Comparison of ENCODE assay signal across 32 cellular contexts in the genomic region with DNA sequence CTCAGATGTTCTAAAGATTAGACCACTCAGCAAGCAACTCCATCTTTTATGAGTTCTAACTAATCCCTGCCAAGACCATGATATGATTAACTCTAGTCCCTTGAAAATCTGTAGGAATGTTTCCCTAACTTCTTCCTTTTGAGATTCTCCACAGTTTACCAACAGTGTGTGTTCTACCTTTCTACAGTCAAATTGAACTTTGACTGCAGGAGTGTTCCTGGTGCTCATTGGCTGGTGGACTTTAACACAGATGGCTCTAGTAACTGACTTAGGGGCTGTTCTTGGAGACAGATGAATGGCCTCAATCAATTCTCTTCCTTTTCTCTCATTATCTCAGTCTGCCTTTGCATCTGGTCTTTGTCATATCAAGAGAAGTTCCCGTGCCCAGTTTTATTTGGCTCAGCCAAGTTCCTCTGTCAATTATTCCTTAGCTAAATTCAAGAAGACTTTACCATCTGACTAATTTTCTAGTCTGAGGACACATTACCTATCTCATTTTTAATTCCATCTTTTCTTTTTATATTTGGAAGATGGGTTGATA.
"Had no signal": no experiment of that assay in that cellular context is flagged by ENCODE, and none has a peak within 500 bp of the region (broad histone marks: within the 10 kb centered on the region; RNA-seq: fewer than 3 reads in every experiment).

No MANE protein-coding gene starts in this region.

- H3K36me3 Mint-ChIP-seq: activated naive CD4-positive, alpha-beta T cell treated with anti-CD3 and anti-CD28 coated beads, Interleukin-2, amount 50 U/mL, for 72 hours; WTC11 had no signal

- H3K9me3 Mint-ChIP-seq: activated CD4-positive, alpha-beta T cell treated with anti-CD3 and anti-CD28 coated beads, Interleukin-2, amount 10 ng/mL, durations not matched to agents 7 days and 5 days; activated naive CD4-positive, alpha-beta T cell treated with anti-CD3 and anti-CD28 coated beads for 36 hours; activated T-cell treated with anti-CD3 and anti-CD28 coated beads, Interleukin-2, amount 50 U/mL, for 24 hours; T-helper 1 cell treated with Interleukin-12 subunit alpha and Interleukin-12 subunit beta and Interleukin-4 antibody, amounts not matched to agents 30 μg/mL and 1 μg/mL, for 36 hours; T-helper 2 cell treated with Interferon-gamma antibody and Interleukin-4, amounts not matched to agents 5 μg/mL and 100 μg/mL, for 36 hours; WTC11 had no signal

- ATAC-seq: activated CD4-positive, alpha-beta T cell treated with anti-CD3 and anti-CD28 coated beads for 36 hours; activated CD4-positive, CD25-positive, alpha-beta regulatory T cell treated with anti-CD3 and anti-CD28 coated beads, Interleukin-2, amount 50 U/mL, for 24 hours; activated CD8-positive, alpha-beta T cell treated with anti-CD3 and anti-CD28 coated beads, Interleukin-2, amount 10 ng/mL, durations not matched to agents 7 days and 5 days; activated naive CD4-positive, alpha-beta T cell treated with anti-CD3 and anti-CD28 coated beads, Interleukin-2, amount 50 U/mL, for 72 hours; body of pancreas; PC-3; WTC11 had no signal

- H3K27me3 ChIP-seq: adrenal gland, body of pancreas, breast epithelium, MG63, Peyer's patch had no signal

- H3K36me3 ChIP-seq: adrenal gland, breast epithelium, MG63, Peyer's patch had no signal

- DNase-seq: activated CD4-positive, alpha-beta T cell treated with anti-CD3 and anti-CD28 coated beads for 36 hours; activated CD4-positive, alpha-beta T cell treated with anti-CD3 and anti-CD28 coated beads, Interleukin-2, amount 10 ng/mL, durations not matched to agents 7 days and 5 days; activated CD4-positive, alpha-beta T cell treated with anti-CD3 and anti-CD28 coated beads, Interleukin-2, amount 50 U/mL, for 48 hours; activated CD8-positive, alpha-beta T cell treated with anti-CD3 and anti-CD28 coated beads, Interleukin-2, amount 10 ng/mL, durations not matched to agents 7 days and 5 days; activated gamma-delta T cell treated with Interleukin-2 at 50 U/mL for 16 hours; activated naive CD4-positive, alpha-beta T cell treated with anti-CD3 and anti-CD28 coated beads for 36 hours; activated T-cell treated with anti-CD3 and anti-CD28 coated beads, Interleukin-2, amount 50 U/mL, for 24 hours; adrenal gland; body of pancreas; Kasumi-1; KG1; MG63; NCI-H1092 treated with DMSO at 0.1 percent for 48 hours; NCI-H1417; NCI-H146; NCI-H187; NCI-H2029 treated with DMSO at 0.1 percent for 48 hours; NCI-H2107; NCI-H2171; NCI-H524; NCI-H69; NK-92 treated with Interleukin-12 subunit alpha and Interleukin-12 subunit beta, amount 100 ng/mL, for 24 hours; PC-3; Peyer's patch; RPMI8226; SHP77 treated with DMSO at 0.1 percent for 48 hours had no signal

- H3K4me3 Mint-ChIP-seq: activated CD4-positive, alpha-beta T cell treated with anti-CD3 and anti-CD28 coated beads for 36 hours; activated CD4-positive, alpha-beta T cell treated with anti-CD3 and anti-CD28 coated beads, Interleukin-2, amount 10 ng/mL, durations not matched to agents 7 days and 5 days; activated CD8-positive, alpha-beta T cell treated with anti-CD3 and anti-CD28 coated beads, Interleukin-2, amount 10 ng/mL, durations not matched to agents 7 days and 5 days; activated naive CD4-positive, alpha-beta T cell treated with anti-CD3 and anti-CD28 coated beads for 36 hours; activated T-cell treated with anti-CD3 and anti-CD28 coated beads, Interleukin-2, amount 50 U/mL, for 24 hours; T-helper 1 cell treated with Interleukin-12 subunit alpha and Interleukin-12 subunit beta and Interleukin-4 antibody, amounts not matched to agents 30 μg/mL and 1 μg/mL, for 36 hours; T-helper 2 cell treated with Interferon-gamma antibody and Interleukin-4, amounts not matched to agents 5 μg/mL and 100 μg/mL, for 36 hours; WTC11 had no signal

- H3K9me3 ChIP-seq: adrenal gland, body of pancreas, breast epithelium, MG63, Peyer's patch had no signal

- H3K4me1 ChIP-seq: adrenal gland, body of pancreas, breast epithelium, Peyer's patch had no signal

- H3K27ac ChIP-seq: adrenal gland, body of pancreas, breast epithelium, Peyer's patch had no signal

- H3K27ac Mint-ChIP-seq: activated CD4-positive, alpha-beta T cell treated with anti-CD3 and anti-CD28 coated beads for 36 hours; activated CD4-positive, alpha-beta T cell treated with anti-CD3 and anti-CD28 coated beads, Interleukin-2, amount 10 ng/mL, durations not matched to agents 7 days and 5 days; activated CD8-positive, alpha-beta T cell treated with anti-CD3 and anti-CD28 coated beads, Interleukin-2, amount 10 ng/mL, durations not matched to agents 7 days and 5 days; activated naive CD4-positive, alpha-beta T cell treated with anti-CD3 and anti-CD28 coated beads for 36 hours; activated naive CD4-positive, alpha-beta T cell treated with anti-CD3 and anti-CD28 coated beads, Interleukin-2, amount 50 U/mL, for 72 hours; activated T-cell treated with anti-CD3 and anti-CD28 coated beads, Interleukin-2, amount 50 U/mL, for 24 hours; T-helper 1 cell treated with Interleukin-12 subunit alpha and Interleukin-12 subunit beta and Interleukin-4 antibody, amounts not matched to agents 30 μg/mL and 1 μg/mL, for 36 hours; T-helper 2 cell treated with Interferon-gamma antibody and Interleukin-4, amounts not matched to agents 5 μg/mL and 100 μg/mL, for 36 hours; WTC11 had no signal

- H3K4me1 Mint-ChIP-seq: activated CD4-positive, alpha-beta T cell treated with anti-CD3 and anti-CD28 coated beads for 36 hours; activated CD4-positive, alpha-beta T cell treated with anti-CD3 and anti-CD28 coated beads, Interleukin-2, amount 10 ng/mL, durations not matched to agents 7 days and 5 days; WTC11 had no signal

- H3K4me3 ChIP-seq: adrenal gland, body of pancreas, breast epithelium, MG63, Peyer's patch had no signal
